Comparison of ENCODE assay signal across 14 cellular contexts in the genomic region with DNA sequence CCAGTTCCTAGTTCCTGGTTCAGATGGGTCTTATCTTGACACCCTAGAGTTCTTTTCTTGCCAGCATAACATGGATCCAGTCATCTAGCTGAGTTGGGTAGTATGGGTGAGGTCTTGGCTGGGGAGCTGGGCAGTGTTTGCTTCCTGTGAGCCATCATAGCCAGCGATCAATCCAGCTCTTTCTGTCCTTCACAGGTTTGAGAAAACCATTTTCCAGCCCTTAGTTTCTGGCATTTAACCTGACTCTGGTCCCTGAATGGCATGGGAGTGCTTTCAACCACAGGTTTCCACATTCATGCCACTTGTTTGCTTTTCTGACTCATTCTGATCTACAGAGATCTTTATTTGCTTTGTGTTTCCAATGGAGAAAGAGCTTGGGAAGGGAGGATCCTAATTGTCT. TPM values are rescaled to one million over a fixed set of nuclear protein-coding genes. Genes with fewer than 3 reads are reported as not detected.
DNase-seq lines count a peak whose midpoint lies in the region; ATAC-seq and TF ChIP-seq lines count a peak whose summit lies in the region.
"Had no signal": no experiment of that assay in that cellular context is flagged by ENCODE, and none has a peak within 500 bp of the region (broad histone marks: within the 10 kb centered on the region; RNA-seq: fewer than 3 reads in every experiment).

No MANE protein-coding gene starts in this region.

- H3K36me3 Mint-ChIP-seq in activated T-helper 1 cell treated with anti-CD3 and anti-CD28 coated beads, Interleukin-12 subunit alpha, Interleukin-12 subunit beta, Interleukin-2, Interleukin-4 antibody, amounts not matched to agents 30 ng/mL and 10 ng/mL and 1 ng/mL, durations not matched to agents 14 hours and 24 hours and 36 hours (ENCODE audit: low read depth) = no peaks in the 10 kb centered on the region
- no peaks in the 10 kb centered on the region for H3K36me3 Mint-ChIP-seq in stimulated activated memory B cell treated with anti-CD40 and anti-IgM and Interleukin-4, amounts not matched to agents 10 μg/mL and 1 μg/mL and 100 μg/mL, for 72 hours
- H3K36me3 Mint-ChIP-seq: activated naive CD8-positive, alpha-beta T cell treated with anti-CD3 and anti-CD28 coated beads, Interleukin-2, amount 10 ng/mL, durations not matched to agents 7 days and 5 days; naive thymus-derived CD8-positive, alpha-beta T cell had no signal

- no peak overlapping the region for H3K4me3 ChIP-seq in KMS-11 (IDR thresholded peaks at IDR 0.05; ENCODE audit: insufficient read depth, low read depth, low read length)
- no peak overlapping the region for H3K4me3 ChIP-seq in left lung
- H3K4me3 ChIP-seq: BLaER1 treated with 17β-estradiol and CSF1 and Interleukin-3, amounts not matched to agents 10 nM and 100 nM had no signal

- H3K4me1 ChIP-seq in KMS-11 (ENCODE audit: low read depth, poor library complexity, severe bottlenecking) (peaks cover 76% of the 10 kb centered on the region), left lung (no peaks in the 10 kb centered on the region)

- peaks cover 11% of the 10 kb centered on the region for H3K4me1 Mint-ChIP-seq in activated T-helper 1 cell treated with anti-CD3 and anti-CD28 coated beads, Interleukin-12 subunit alpha, Interleukin-12 subunit beta, Interleukin-2, Interleukin-4 antibody, amounts not matched to agents 30 ng/mL and 10 ng/mL and 1 ng/mL, durations not matched to agents 14 hours and 24 hours and 36 hours (ENCODE audit: low read depth)
- no peaks in the 10 kb centered on the region for H3K4me1 Mint-ChIP-seq in stimulated activated memory B cell treated with anti-CD40 and anti-IgM and Interleukin-4, amounts not matched to agents 10 μg/mL and 1 μg/mL and 100 μg/mL, for 72 hours
- H3K4me1 Mint-ChIP-seq: activated naive CD8-positive, alpha-beta T cell treated with anti-CD3 and anti-CD28 coated beads, Interleukin-2, amount 10 ng/mL, durations not matched to agents 7 days and 5 days; naive thymus-derived CD8-positive, alpha-beta T cell had no signal

- no peak for TF ChIP-seq CTCF in KMS-11 (conservative IDR thresholded peaks at IDR 0.05; ENCODE audit: low read depth, low read length)
- TF ChIP-seq CTCF in left lung (IDR thresholded peaks at IDR 0.05) = no peak

- H3K9me3 Mint-ChIP-seq in activated T-helper 1 cell treated with anti-CD3 and anti-CD28 coated beads, Interleukin-12 subunit alpha, Interleukin-12 subunit beta, Interleukin-2, Interleukin-4 antibody, amounts not matched to agents 30 ng/mL and 10 ng/mL and 1 ng/mL, durations not matched to agents 14 hours and 24 hours and 36 hours = peaks cover 4% of the 10 kb centered on the region
- H3K9me3 Mint-ChIP-seq in stimulated activated memory B cell treated with anti-CD40 and anti-IgM and Interleukin-4, amounts not matched to agents 10 μg/mL and 1 μg/mL and 100 μg/mL, for 72 hours = peaks cover 9% of the 10 kb centered on the region
- H3K9me3 Mint-ChIP-seq: activated naive CD8-positive, alpha-beta T cell treated with anti-CD3 and anti-CD28 coated beads, Interleukin-2, amount 10 ng/mL, durations not matched to agents 7 days and 5 days; dendritic cell treated with granulocyte-macrophage colony-stimulating factor and Interleukin-4, amounts not matched to agents 40 ng/mL and 50 ng/mL, for 4 days had no signal

- DNase-seq in Caki2 (ENCODE audit: low read depth) = peak; percentile 71
- DNase-seq in activated T-helper 1 cell treated with anti-CD3 and anti-CD28 coated beads, Interleukin-12 subunit alpha, Interleukin-12 subunit beta, Interleukin-2, Interleukin-4 antibody, amounts not matched to agents 30 ng/mL and 10 ng/mL and 1 ng/mL, durations not matched to agents 14 hours and 24 hours and 36 hours (ENCODE audit: low spot score) = no peak
- no peak for DNase-seq in left lung
- DNase-seq in NCI-H1105 (lab: John Stamatoyannopoulos, UW) = no peak
- no peak for DNase-seq in G401 (ENCODE audit: low spot score)
- no peak for DNase-seq in NCI-H128 (lab: John Stamatoyannopoulos, UW; ENCODE audit: unreplicated experiment)
- DNase-seq: activated naive CD8-positive, alpha-beta T cell treated with anti-CD3 and anti-CD28 coated beads, Interleukin-2, amount 10 ng/mL, durations not matched to agents 7 days and 5 days; naive thymus-derived CD8-positive, alpha-beta T cell; right cardiac atrium had no signal

- intact Hi-C loops in activated T-helper 1 cell treated with anti-CD3 and anti-CD28 coated beads, Interleukin-12 subunit alpha, Interleukin-12 subunit beta, Interleukin-2, Interleukin-4 antibody, amounts not matched to agents 30 ng/mL and 10 ng/mL and 1 ng/mL, durations not matched to agents 14 hours and 24 hours and 36 hours (cut with micrococcal nuclease) = no loop called here
- intact Hi-C loops in left lung (cut with DNase I) = no loop called here

- peak overlapping the region; percentile 32 for H3K27ac Mint-ChIP-seq in activated T-helper 1 cell treated with anti-CD3 and anti-CD28 coated beads, Interleukin-12 subunit alpha, Interleukin-12 subunit beta, Interleukin-2, Interleukin-4 antibody, amounts not matched to agents 30 ng/mL and 10 ng/mL and 1 ng/mL, durations not matched to agents 14 hours and 24 hours and 36 hours
- no peak overlapping the region for H3K27ac Mint-ChIP-seq in stimulated activated memory B cell treated with anti-CD40 and anti-IgM and Interleukin-4, amounts not matched to agents 10 μg/mL and 1 μg/mL and 100 μg/mL, for 72 hours
- H3K27ac Mint-ChIP-seq: activated naive CD8-positive, alpha-beta T cell treated with anti-CD3 and anti-CD28 coated beads, Interleukin-2, amount 10 ng/mL, durations not matched to agents 7 days and 5 days; dendritic cell treated with granulocyte-macrophage colony-stimulating factor and Interleukin-4, amounts not matched to agents 40 ng/mL and 50 ng/mL, for 4 days; naive thymus-derived CD8-positive, alpha-beta T cell had no signal

- in situ Hi-C loops in Caki2 (cut with HindIII; ENCODE audit: low pct_unique_long_range_greater_than_20kb, low sequenced_read_pairs) = no loop called here
- in situ Hi-C loops in G401 (cut with HindIII; ENCODE audit: low sequenced_read_pairs) = no loop called here

- H3K79me2 ChIP-seq in KMS-11 (ENCODE audit: insufficient read depth, low read depth) = no peaks in the 10 kb centered on the region

- peak overlapping the region; percentile 94 for H3K27ac ChIP-seq in KMS-11
- no peak overlapping the region for H3K27ac ChIP-seq in left lung

- no peak overlapping the region for H3K4me3 Mint-ChIP-seq in activated T-helper 1 cell treated with anti-CD3 and anti-CD28 coated beads, Interleukin-12 subunit alpha, Interleukin-12 subunit beta, Interleukin-2, Interleukin-4 antibody, amounts not matched to agents 30 ng/mL and 10 ng/mL and 1 ng/mL, durations not matched to agents 14 hours and 24 hours and 36 hours
- H3K4me3 Mint-ChIP-seq in stimulated activated memory B cell treated with anti-CD40 and anti-IgM and Interleukin-4, amounts not matched to agents 10 μg/mL and 1 μg/mL and 100 μg/mL, for 72 hours = no peak overlapping the region
- H3K4me3 Mint-ChIP-seq: activated naive CD8-positive, alpha-beta T cell treated with anti-CD3 and anti-CD28 coated beads, Interleukin-2, amount 10 ng/mL, durations not matched to agents 7 days and 5 days; dendritic cell treated with granulocyte-macrophage colony-stimulating factor and Interleukin-4, amounts not matched to agents 40 ng/mL and 50 ng/mL, for 4 days; naive thymus-derived CD8-positive, alpha-beta T cell had no signal

- H4K20me1 ChIP-seq in KMS-11 (ENCODE audit: insufficient read depth) = no peaks in the 10 kb centered on the region
- H4K20me1 ChIP-seq: BLaER1 treated with 17β-estradiol and CSF1 and Interleukin-3, amounts not matched to agents 10 nM and 100 nM had no signal

- H3K36me3 ChIP-seq in KMS-11 (ENCODE audit: insufficient read depth) (no peaks in the 10 kb centered on the region), left lung (no peaks in the 10 kb centered on the region)
- H3K36me3 ChIP-seq: BLaER1 treated with 17β-estradiol and CSF1 and Interleukin-3, amounts not matched to agents 10 nM and 100 nM had no signal

- H3K27me3 ChIP-seq in KMS-11 (ENCODE audit: insufficient read depth, low read depth) (no peaks in the 10 kb centered on the region), left lung (no peaks in the 10 kb centered on the region)
- H3K27me3 ChIP-seq: BLaER1 treated with 17β-estradiol and CSF1 and Interleukin-3, amounts not matched to agents 10 nM and 100 nM had no signal

- peak overlapping the region; percentile 50; the same call in 1 of the 2 replicates for H2AFZ ChIP-seq in KMS-11 (ENCODE audit: low read depth)

- H3K9me3 ChIP-seq in left lung = no peaks in the 10 kb centered on the region

- H3K9ac ChIP-seq in KMS-11 = peak overlapping the region; percentile 71
- H3K9ac ChIP-seq: BLaER1 treated with 17β-estradiol and CSF1 and Interleukin-3, amounts not matched to agents 10 nM and 100 nM had no signal

- peak overlapping the region; percentile 70 for H3K4me2 ChIP-seq in KMS-11

- H3K27me3 Mint-ChIP-seq in activated T-helper 1 cell treated with anti-CD3 and anti-CD28 coated beads, Interleukin-12 subunit alpha, Interleukin-12 subunit beta, Interleukin-2, Interleukin-4 antibody, amounts not matched to agents 30 ng/mL and 10 ng/mL and 1 ng/mL, durations not matched to agents 14 hours and 24 hours and 36 hours (ENCODE audit: insufficient read depth) = no peaks in the 10 kb centered on the region
- H3K27me3 Mint-ChIP-seq in stimulated activated memory B cell treated with anti-CD40 and anti-IgM and Interleukin-4, amounts not matched to agents 10 μg/mL and 1 μg/mL and 100 μg/mL, for 72 hours = no peaks in the 10 kb centered on the region
- H3K27me3 Mint-ChIP-seq: activated naive CD8-positive, alpha-beta T cell treated with anti-CD3 and anti-CD28 coated beads, Interleukin-2, amount 10 ng/mL, durations not matched to agents 7 days and 5 days; dendritic cell treated with granulocyte-macrophage colony-stimulating factor and Interleukin-4, amounts not matched to agents 40 ng/mL and 50 ng/mL, for 4 days; naive thymus-derived CD8-positive, alpha-beta T cell had no signal

- peak; percentile 77 for ATAC-seq in left lung
- no peak for ATAC-seq in stimulated activated memory B cell treated with anti-CD40 and anti-IgM and Interleukin-4, amounts not matched to agents 10 μg/mL and 1 μg/mL and 100 μg/mL, for 72 hours
- ATAC-seq: naive thymus-derived CD8-positive, alpha-beta T cell; Panc1; right cardiac atrium had no signal

RNA-seq across cellular contexts. Expression of a gene that starts 8.6 kb away (rescaled TPM):
- total RNA-seq in Caki2 (2014; rRNA removed; shearing (Covaris generic); ENCODE audit: low replicate concordance) = not detected in 2 replicates
- 0.05 TPM in 1 of 2 replicates, not detected in the other for total RNA-seq in activated T-helper 1 cell treated with anti-CD3 and anti-CD28 coated beads, Interleukin-12 subunit alpha, Interleukin-12 subunit beta, Interleukin-2, Interleukin-4 antibody, amounts not matched to agents 30 ng/mL and 10 ng/mL and 1 ng/mL, durations not matched to agents 14 hours and 24 hours and 36 hours
- total RNA-seq in left lung = not detected
- not detected in 2 replicates for total RNA-seq in G401 (2014; rRNA removed; shearing (Covaris generic))
- total RNA-seq: activated naive CD8-positive, alpha-beta T cell treated with anti-CD3 and anti-CD28 coated beads, Interleukin-2, amount 10 ng/mL, durations not matched to agents 7 days and 5 days; naive thymus-derived CD8-positive, alpha-beta T cell; right cardiac atrium had no signal
